In genomic region chr12:131949431-131950181, GRCh38 we compare ENCODE assay signal across 8 cellular contexts. TPM values are rescaled to one million over a fixed set of nuclear protein-coding genes. Genes with fewer than 3 reads are reported as not detected.
DNase-seq lines count a peak whose midpoint lies in the region; ATAC-seq, FAIRE-seq and TF ChIP-seq lines count a peak whose summit lies in the region.

A gene with protein sequence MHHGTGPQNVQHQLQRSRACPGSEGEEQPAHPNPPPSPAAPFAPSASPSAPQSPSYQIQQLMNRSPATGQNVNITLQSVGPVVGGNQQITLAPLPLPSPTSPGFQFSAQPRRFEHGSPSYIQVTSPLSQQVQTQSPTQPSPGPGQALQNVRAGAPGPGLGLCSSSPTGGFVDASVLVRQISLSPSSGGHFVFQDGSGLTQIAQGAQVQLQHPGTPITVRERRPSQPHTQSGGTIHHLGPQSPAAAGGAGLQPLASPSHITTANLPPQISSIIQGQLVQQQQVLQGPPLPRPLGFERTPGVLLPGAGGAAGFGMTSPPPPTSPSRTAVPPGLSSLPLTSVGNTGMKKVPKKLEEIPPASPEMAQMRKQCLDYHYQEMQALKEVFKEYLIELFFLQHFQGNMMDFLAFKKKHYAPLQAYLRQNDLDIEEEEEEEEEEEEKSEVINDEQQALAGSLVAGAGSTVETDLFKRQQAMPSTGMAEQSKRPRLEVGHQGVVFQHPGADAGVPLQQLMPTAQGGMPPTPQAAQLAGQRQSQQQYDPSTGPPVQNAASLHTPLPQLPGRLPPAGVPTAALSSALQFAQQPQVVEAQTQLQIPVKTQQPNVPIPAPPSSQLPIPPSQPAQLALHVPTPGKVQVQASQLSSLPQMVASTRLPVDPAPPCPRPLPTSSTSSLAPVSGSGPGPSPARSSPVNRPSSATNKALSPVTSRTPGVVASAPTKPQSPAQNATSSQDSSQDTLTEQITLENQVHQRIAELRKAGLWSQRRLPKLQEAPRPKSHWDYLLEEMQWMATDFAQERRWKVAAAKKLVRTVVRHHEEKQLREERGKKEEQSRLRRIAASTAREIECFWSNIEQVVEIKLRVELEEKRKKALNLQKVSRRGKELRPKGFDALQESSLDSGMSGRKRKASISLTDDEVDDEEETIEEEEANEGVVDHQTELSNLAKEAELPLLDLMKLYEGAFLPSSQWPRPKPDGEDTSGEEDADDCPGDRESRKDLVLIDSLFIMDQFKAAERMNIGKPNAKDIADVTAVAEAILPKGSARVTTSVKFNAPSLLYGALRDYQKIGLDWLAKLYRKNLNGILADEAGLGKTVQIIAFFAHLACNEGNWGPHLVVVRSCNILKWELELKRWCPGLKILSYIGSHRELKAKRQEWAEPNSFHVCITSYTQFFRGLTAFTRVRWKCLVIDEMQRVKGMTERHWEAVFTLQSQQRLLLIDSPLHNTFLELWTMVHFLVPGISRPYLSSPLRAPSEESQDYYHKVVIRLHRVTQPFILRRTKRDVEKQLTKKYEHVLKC (N-terminal part only) (plus strand): TSS chr12:131949942. CDS start chr12:131960620, 10,678 bp downstream.

- H3K4me1 ChIP-seq in keratinocyte (ENCODE audit: control insufficient read depth, extremely low read depth, insufficient read depth, low read length) = peaks cover 8% of the 10 kb centered on the region

- H2AFZ ChIP-seq in keratinocyte (ENCODE audit: control insufficient read depth, low read length) = peak within 1 kb of the TSS; percentile 97

- no peaks in the 10 kb centered on the region for H3K27me3 ChIP-seq in keratinocyte (ENCODE audit: control insufficient read depth, extremely low read depth, insufficient read depth, low read length)

- peak; percentile 98 for DNase-seq in AG08396 (ENCODE audit: low spot score)
- DNase-seq in NCI-H345 (lab: John Stamatoyannopoulos, UW) = peak; percentile 92
- DNase-seq in activated CD4-positive, CD25-positive, alpha-beta regulatory T cell (lab: John Stamatoyannopoulos, UW) = peak; percentile 85 to 94 (median 88)
- peak; percentile 90 for DNase-seq in central memory CD4-positive, alpha-beta T cell
- peak; percentile 30 for DNase-seq in keratinocyte (ENCODE audit: low read depth, low spot score)
- DNase-seq in stimulated activated CD4-positive, alpha-beta T cell treated with anti-CD3 and anti-CD28 coated beads, Interleukin-12 subunit alpha, Interleukin-12 subunit beta, amount 100 ng/mL, for 48 hours (ENCODE audit: low read depth in 2 of 3, low spot score in 1 of 3) = peak; percentile 89 to 95 (median 93)

- H4K20me1 ChIP-seq in keratinocyte (ENCODE audit: control insufficient read depth, extremely low read depth, insufficient read depth, low read length) = peaks cover under 1% of the 10 kb centered on the region

- H3K9me1 ChIP-seq in keratinocyte (ENCODE audit: control insufficient read depth, extremely low read depth, insufficient read depth, low read length) = no peaks in the 10 kb centered on the region

- H3K36me3 ChIP-seq in keratinocyte (ENCODE audit: control insufficient read depth in 2 of 2, extremely low read depth in 1 of 2, insufficient read depth in 2 of 2, low read length in 2 of 2) = peaks cover 2 to 3% of the 10 kb centered on the region in 2 experiments

- H3K79me2 ChIP-seq in keratinocyte (ENCODE audit: control insufficient read depth, insufficient read depth, low read length) = peaks cover 44% of the 10 kb centered on the region

- peak; percentile 90 for ATAC-seq in HG03175 (IDR thresholded peaks at IDR 0.05; ENCODE audit: unreplicated experiment)

- no peak for FAIRE-seq in keratinocyte (lab: Jason Lieb, UNC)

- H3K9ac ChIP-seq in keratinocyte (ENCODE audit: control insufficient read depth, extremely low read depth, insufficient read depth, low read length) = peak within 1 kb of the TSS; percentile 87

- H3K27ac ChIP-seq in keratinocyte (ENCODE audit: control insufficient read depth, insufficient read depth, low read length) = peak within 1 kb of the TSS; percentile 54

- dilution Hi-C loops in keratinocyte (cut with MboI; ENCODE audit: extremely low pct_ligation_motif_present, low sequenced_read_pairs) = no loop called here

- in situ Hi-C loops in GM18951 (cut with MboI; ENCODE audit: low sequenced_read_pairs, unreplicated experiment) = no loop called here

- peak in 2 of 3 experiments; percentile 48 to 77 for TF ChIP-seq CTCF in keratinocyte (optimal IDR thresholded peaks at IDR 0.05 in 1 of 3, IDR thresholded peaks at IDR 0.05 in 1 of 3, conservative IDR thresholded peaks at IDR 0.05 in 1 of 3; ENCODE audit: extremely low read depth in 1 of 3, insufficient read depth in 2 of 3, low read length in 3 of 3)

- peak; percentile 78 for TF ChIP-seq POLR2A in GM18951 (IDR thresholded peaks at IDR 0.05; ENCODE audit: extremely low read depth, insufficient read depth, insufficient read length)

- H3K4me3 ChIP-seq in keratinocyte (ENCODE audit: control insufficient read depth in 2 of 3, extremely low read depth in 1 of 3, insufficient read depth in 2 of 3, low read depth in 1 of 3, low read length in 3 of 3) = peak within 1 kb of the TSS; percentile 75 to 96 (median 92)

- peak within 1 kb of the TSS; percentile 71 for H3K4me2 ChIP-seq in keratinocyte (ENCODE audit: control insufficient read depth, extremely low read depth, insufficient read depth, low read depth, low read length)

- no peaks in the 10 kb centered on the region for H3K9me3 ChIP-seq in keratinocyte (ENCODE audit: control insufficient read depth, low read depth, low read length)

RNA-seq across cellular contexts. Expression of the gene that starts here (rescaled TPM):
- 2.3 to 4.8 TPM (median 4.1 TPM) in 3 replicates for polyA plus RNA-seq in keratinocyte
- polyA plus RNA-seq in keratinocyte (2011; ENCODE audit: low read depth) = 15.3 TPM
- 4.7 and 4.9 TPM in 2 replicates for polyA plus RNA-seq in keratinocyte (2011; cell fraction: cytosol; rRNA removed)
- 35.0 and 40.1 TPM in 2 replicates for polyA plus RNA-seq in keratinocyte (2011; cell fraction: nucleus; rRNA removed)
- polyA plus RNA-seq in keratinocyte (2012; ENCODE audit: low replicate concordance) = 13.8 and 17.1 TPM in 2 replicates
- polyA minus RNA-seq in keratinocyte = 8.5 to 24.6 TPM (median 16.6 TPM) in 3 replicates
- polyA minus RNA-seq in keratinocyte (2011; cell fraction: cytosol; rRNA and poly(A)+ RNA removed) = 7.5 TPM
- polyA minus RNA-seq in keratinocyte (2011; cell fraction: nucleus; rRNA and poly(A)+ RNA removed) = 21.0 and 36.5 TPM in 2 replicates

Comparison
In these comparisons a context has a peak if more than half of its experiments do, and no peak if none do; other contexts are left out.
1. Peak in every context shown above with its lines: DNase-seq, ATAC-seq, H3K4me3 ChIP-seq and H3K27ac ChIP-seq.
2. DNase-seq: peak in every context shown above with its lines; median percentile 98 in AG08396; 93 in stimulated activated CD4-positive, alpha-beta T cell treated with anti-CD3 and anti-CD28 coated beads, Interleukin-12 subunit alpha, Interleukin-12 subunit beta, amount 100 ng/mL, for 48 hours; 92 in NCI-H345; 90 in central memory CD4-positive, alpha-beta T cell; 88 in activated CD4-positive, CD25-positive, alpha-beta regulatory T cell; 30 in keratinocyte.